Comparison of ENCODE assay signal across 23 cellular contexts in the genomic region with DNA sequence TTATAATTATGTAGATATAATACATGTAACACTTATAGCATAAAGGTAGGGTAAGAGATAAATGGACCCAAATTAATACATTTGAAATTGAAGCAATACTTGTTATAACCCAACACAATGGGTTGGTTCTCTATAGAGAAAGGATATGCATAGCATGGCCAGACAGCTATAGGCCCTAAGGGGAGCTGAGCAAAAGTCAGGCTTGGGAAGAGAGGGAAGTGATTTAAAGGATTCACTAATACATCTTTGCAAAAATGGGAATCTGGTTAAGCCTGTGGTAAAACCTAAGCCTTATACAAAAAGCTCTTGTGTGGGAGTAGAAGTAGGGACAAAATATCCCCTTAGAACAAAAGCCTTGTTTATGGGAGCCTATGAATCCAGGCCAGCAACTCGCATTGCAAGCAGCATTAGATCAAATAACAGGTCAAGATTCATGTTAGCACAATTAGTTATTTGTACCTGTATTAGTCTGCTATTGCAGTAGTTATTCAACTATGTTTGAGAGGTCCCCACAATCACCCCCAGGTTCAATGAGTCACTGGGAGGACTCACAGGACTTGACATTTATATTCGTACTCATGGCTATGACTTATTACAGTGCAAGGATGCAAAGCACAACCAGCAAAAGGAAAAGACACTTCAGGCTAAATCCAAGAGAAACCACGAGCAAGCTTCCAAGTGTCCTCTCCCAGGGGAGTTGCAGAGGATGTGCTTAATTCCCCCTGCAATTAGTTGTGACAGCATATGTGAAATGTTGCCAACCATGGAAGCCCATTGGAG.
A peak's percentile ranks its signal among the peaks of the same experiment; 100 is the strongest.
DNase-seq lines count a peak whose midpoint lies in the region; ATAC-seq and TF ChIP-seq lines count a peak whose summit lies in the region.
"Had no signal": no experiment of that assay in that cellular context is flagged by ENCODE, and none has a peak within 500 bp of the region (broad histone marks: within the 10 kb centered on the region; RNA-seq: fewer than 3 reads in every experiment).

No MANE protein-coding gene starts in this region.

- POLR2A ChIA-PET in CD8-positive, alpha-beta T cell (lab: Charles Lee), result no interaction called here

- DNase-seq in EL (peak; percentile 8), NCI-H2107 treated with DMSO at 0.1 percent for 48 hours (lab: John Stamatoyannopoulos, UW; ENCODE audit: unreplicated experiment) (peak; percentile 42), SJCRH30 (peak; percentile 31 to 77), renal cortical epithelial cell (ENCODE audit: low read depth) (peak; percentile 28), putamen (ENCODE audit: low spot score) (no peak)
- DNase-seq in stimulated activated effector memory CD8-positive, alpha-beta T cell treated with anti-CD3 and anti-CD28 coated beads, Interleukin-12 subunit alpha, Interleukin-12 subunit beta, amount 100 ng/mL, for 72 hours (ENCODE audit: low spot score in 2 of 2), result no peak
- DNase-seq in CD8-positive, alpha-beta T cell, result no peak
- DNase-seq: activated CD4-positive, alpha-beta T cell treated with anti-CD3 and anti-CD28 coated beads for 4 hours; activated CD8-positive, alpha-beta memory T cell treated with anti-CD3 and anti-CD28 coated beads, Interleukin-2, amount 10 ng/mL, durations not matched to agents 7 days and 5 days; activated naive CD8-positive, alpha-beta T cell treated with anti-CD3 and anti-CD28 coated beads, Interleukin-2, amount 10 ng/mL, durations not matched to agents 7 days and 5 days; AML-193; Caco-2; left lung; NCI-H1105 treated with DMSO at 0.1 percent for 48 hours; psoas muscle; stimulated activated CD4-positive, alpha-beta T cell treated with anti-CD3 and anti-CD28 coated beads, Interleukin-2, amount 100 ng/mL, for 48 hours; stimulated activated naive CD8-positive, alpha-beta T cell treated with anti-CD3 and anti-CD28 coated beads, Interleukin-15, Interleukin-2, amounts not matched to agents 100 U/mL and 50 U/mL, for 24 hours; trophoblast cell had no signal

- no peak for ATAC-seq in stimulated activated effector memory CD8-positive, alpha-beta T cell treated with anti-CD3 and anti-CD28 coated beads, Interleukin-12 subunit alpha, Interleukin-12 subunit beta, amount 100 ng/mL, for 72 hours
- no peak for ATAC-seq in CD8-positive, alpha-beta T cell
- ATAC-seq: activated CD8-positive, alpha-beta memory T cell treated with anti-CD3 and anti-CD28 coated beads, Interleukin-2, amount 10 ng/mL, durations not matched to agents 7 days and 5 days; activated T-helper 17 cell treated with anti-CD3 and anti-CD28 coated beads, Interleukin-2, amount 50 U/mL, for 72 hours; HepG2; left lung; psoas muscle; stimulated activated naive CD8-positive, alpha-beta T cell treated with anti-CD3 and anti-CD28 coated beads, Interleukin-15, Interleukin-2, amounts not matched to agents 100 U/mL and 50 U/mL, for 24 hours had no signal

- intact Hi-C loops in CD8-positive, alpha-beta T cell (cut with DNase I, micrococcal nuclease), result no loop called here

- CTCF ChIA-PET in CD8-positive, alpha-beta T cell (lab: Charles Lee), result no interaction called here

- no peaks in the 10 kb centered on the region for H3K36me3 Mint-ChIP-seq in stimulated activated effector memory CD8-positive, alpha-beta T cell treated with anti-CD3 and anti-CD28 coated beads, Interleukin-12 subunit alpha, Interleukin-12 subunit beta, amount 100 ng/mL, for 72 hours
- no peaks in the 10 kb centered on the region for H3K36me3 Mint-ChIP-seq in CD8-positive, alpha-beta T cell
- H3K36me3 Mint-ChIP-seq: activated CD8-positive, alpha-beta memory T cell treated with anti-CD3 and anti-CD28 coated beads, Interleukin-2, amount 10 ng/mL, durations not matched to agents 7 days and 5 days; activated naive CD8-positive, alpha-beta T cell treated with anti-CD3 and anti-CD28 coated beads, Interleukin-2, amount 10 ng/mL, durations not matched to agents 7 days and 5 days had no signal

- H3K4me3 ChIP-seq in SJCRH30, result no peak overlapping the region
- no peak overlapping the region for H3K4me3 ChIP-seq in CD8-positive, alpha-beta T cell (ENCODE audit: low read depth, low read length)
- H3K4me3 ChIP-seq: coronary artery, left lung, psoas muscle, smooth muscle cell had no signal

- H3K4me1 ChIP-seq in SJCRH30, result peaks cover 7% of the 10 kb centered on the region
- no peaks in the 10 kb centered on the region for H3K4me1 ChIP-seq in CD8-positive, alpha-beta T cell (ENCODE audit: insufficient read depth, low read length)
- H3K4me1 ChIP-seq: Caco-2, left lung, psoas muscle had no signal

- no peaks in the 10 kb centered on the region for H3K4me1 Mint-ChIP-seq in stimulated activated effector memory CD8-positive, alpha-beta T cell treated with anti-CD3 and anti-CD28 coated beads, Interleukin-12 subunit alpha, Interleukin-12 subunit beta, amount 100 ng/mL, for 72 hours
- no peaks in the 10 kb centered on the region for H3K4me1 Mint-ChIP-seq in CD8-positive, alpha-beta T cell (ENCODE audit: low read depth)
- H3K4me1 Mint-ChIP-seq: activated CD8-positive, alpha-beta memory T cell treated with anti-CD3 and anti-CD28 coated beads, Interleukin-2, amount 10 ng/mL, durations not matched to agents 7 days and 5 days; activated naive CD8-positive, alpha-beta T cell treated with anti-CD3 and anti-CD28 coated beads, Interleukin-2, amount 10 ng/mL, durations not matched to agents 7 days and 5 days; activated T-helper 17 cell treated with anti-CD3 and anti-CD28 coated beads, Interleukin-2, amount 50 U/mL, for 72 hours had no signal

- no peaks in the 10 kb centered on the region for H3K9me3 ChIP-seq in SJCRH30 (replicated peaks)
- no peaks in the 10 kb centered on the region for H3K9me3 ChIP-seq in CD8-positive, alpha-beta T cell (ENCODE audit: low read length)
- H3K9me3 ChIP-seq: left lung, psoas muscle had no signal

- TF ChIP-seq CTCF in CD8-positive, alpha-beta T cell (IDR thresholded peaks at IDR 0.05), result no peak

- no peaks in the 10 kb centered on the region for H3K27me3 ChIP-seq in SJCRH30
- H3K27me3 ChIP-seq in CD8-positive, alpha-beta T cell (ENCODE audit: insufficient read depth, low read length), result no peaks in the 10 kb centered on the region
- H3K27me3 ChIP-seq: left lung had no signal

- no peaks in the 10 kb centered on the region for H3K9me3 Mint-ChIP-seq in stimulated activated effector memory CD8-positive, alpha-beta T cell treated with anti-CD3 and anti-CD28 coated beads, Interleukin-12 subunit alpha, Interleukin-12 subunit beta, amount 100 ng/mL, for 72 hours
- peaks cover 11% of the 10 kb centered on the region for H3K9me3 Mint-ChIP-seq in CD8-positive, alpha-beta T cell
- H3K9me3 Mint-ChIP-seq: activated naive CD8-positive, alpha-beta T cell treated with anti-CD3 and anti-CD28 coated beads, Interleukin-2, amount 10 ng/mL, durations not matched to agents 7 days and 5 days; activated T-helper 17 cell treated with anti-CD3 and anti-CD28 coated beads, Interleukin-2, amount 50 U/mL, for 72 hours had no signal

- H3K27me3 Mint-ChIP-seq in CD8-positive, alpha-beta T cell (ENCODE audit: low read depth), result no peaks in the 10 kb centered on the region
- H3K27me3 Mint-ChIP-seq: activated CD8-positive, alpha-beta memory T cell treated with anti-CD3 and anti-CD28 coated beads, Interleukin-2, amount 10 ng/mL, durations not matched to agents 7 days and 5 days; activated naive CD8-positive, alpha-beta T cell treated with anti-CD3 and anti-CD28 coated beads, Interleukin-2, amount 10 ng/mL, durations not matched to agents 7 days and 5 days; brain had no signal

- no peak overlapping the region for H3K27ac Mint-ChIP-seq in stimulated activated effector memory CD8-positive, alpha-beta T cell treated with anti-CD3 and anti-CD28 coated beads, Interleukin-12 subunit alpha, Interleukin-12 subunit beta, amount 100 ng/mL, for 72 hours
- no peak overlapping the region for H3K27ac Mint-ChIP-seq in CD8-positive, alpha-beta T cell
- H3K27ac Mint-ChIP-seq: activated CD8-positive, alpha-beta memory T cell treated with anti-CD3 and anti-CD28 coated beads, Interleukin-2, amount 10 ng/mL, durations not matched to agents 7 days and 5 days; activated naive CD8-positive, alpha-beta T cell treated with anti-CD3 and anti-CD28 coated beads, Interleukin-2, amount 10 ng/mL, durations not matched to agents 7 days and 5 days; activated T-helper 17 cell treated with anti-CD3 and anti-CD28 coated beads, Interleukin-2, amount 50 U/mL, for 72 hours; brain had no signal

- no peaks in the 10 kb centered on the region for H3K36me3 ChIP-seq in SJCRH30
- H3K36me3 ChIP-seq in CD8-positive, alpha-beta T cell (ENCODE audit: insufficient read depth, low read length), result no peaks in the 10 kb centered on the region
- H3K36me3 ChIP-seq: left lung had no signal

- H3K27ac ChIP-seq in SJCRH30, result no peak overlapping the region
- H3K27ac ChIP-seq in CD8-positive, alpha-beta T cell (ENCODE audit: low read depth, low read length), result no peak overlapping the region
- H3K27ac ChIP-seq: coronary artery, left lung, psoas muscle had no signal

- H3K4me3 Mint-ChIP-seq in stimulated activated effector memory CD8-positive, alpha-beta T cell treated with anti-CD3 and anti-CD28 coated beads, Interleukin-12 subunit alpha, Interleukin-12 subunit beta, amount 100 ng/mL, for 72 hours, result no peak overlapping the region
- no peak overlapping the region for H3K4me3 Mint-ChIP-seq in CD8-positive, alpha-beta T cell
- H3K4me3 Mint-ChIP-seq: activated CD8-positive, alpha-beta memory T cell treated with anti-CD3 and anti-CD28 coated beads, Interleukin-2, amount 10 ng/mL, durations not matched to agents 7 days and 5 days; activated naive CD8-positive, alpha-beta T cell treated with anti-CD3 and anti-CD28 coated beads, Interleukin-2, amount 10 ng/mL, durations not matched to agents 7 days and 5 days; activated T-helper 17 cell treated with anti-CD3 and anti-CD28 coated beads, Interleukin-2, amount 50 U/mL, for 72 hours; brain had no signal

Comparison
In these comparisons a context has a peak if more than half of its experiments do, and no peak if none do; other contexts are left out.
1. DNase-seq: peak in EL (single experiment), NCI-H2107 treated with DMSO at 0.1 percent for 48 hours (single experiment), SJCRH30 (2 of 2) and renal cortical epithelial cell (single experiment); none in stimulated activated effector memory CD8-positive, alpha-beta T cell treated with anti-CD3 and anti-CD28 coated beads, Interleukin-12 subunit alpha, Interleukin-12 subunit beta, amount 100 ng/mL, for 72 hours (0 of 2), CD8-positive, alpha-beta T cell (0 of 7) and putamen (single experiment).